9 cellular contexts compared by ENCODE assay signal in genomic region chr18:61606068-61606660, GRCh38.
A peak's percentile ranks its signal among the peaks of the same experiment; 100 is the strongest.
DNase-seq lines count a peak whose midpoint lies in the region; ATAC-seq and TF ChIP-seq lines count a peak whose summit lies in the region.
"Had no signal": no experiment of that assay in that cellular context is flagged by ENCODE, and none has a peak within 500 bp of the region (broad histone marks: within the 10 kb centered on the region; RNA-seq: fewer than 3 reads in every experiment).

No MANE protein-coding gene starts in this region.

- H3K4me3 ChIP-seq in SK-N-SH (ENCODE audit: low read depth in 2 of 2, low read length in 1 of 2) (peak overlapping the region in 1 of 2 experiments; percentile 40; a peak in 3 of 4 replicates), epithelial cell of proximal tubule (ENCODE audit: low read depth, low read length) (peak overlapping the region; percentile 22), vagina (peak overlapping the region; percentile 25 to 30)

- TF ChIP-seq CTCF in SK-N-SH (IDR thresholded peaks at IDR 0.05) (no peak), epithelial cell of proximal tubule (conservative IDR thresholded peaks at IDR 0.05; ENCODE audit: low read depth, low read length) (no peak), vagina (IDR thresholded peaks at IDR 0.05) (no peak)

- H3K79me2 ChIP-seq in SK-N-SH (ENCODE audit: insufficient read depth): peaks cover 31% of the 10 kb centered on the region; the same call in 1 of the 2 replicates

- H3K4me3 Mint-ChIP-seq in activated T-cell treated with anti-CD3 and anti-CD28 coated beads, Interleukin-2, amount 50 U/mL, for 24 hours: no peak overlapping the region
- H3K4me3 Mint-ChIP-seq in effector memory CD8-positive, alpha-beta T cell: no peak overlapping the region

- H3K9me3 Mint-ChIP-seq in activated T-cell treated with anti-CD3 and anti-CD28 coated beads, Interleukin-2, amount 50 U/mL, for 24 hours: no peaks in the 10 kb centered on the region
- no peaks in the 10 kb centered on the region for H3K9me3 Mint-ChIP-seq in effector memory CD8-positive, alpha-beta T cell

- WGBS in SK-N-SH (ENCODE audit: low lambda C conversion rate): 72% methylated on average over 16 of the region's 17 CpGs

- H3K27me3 ChIP-seq in SK-N-SH (ENCODE audit: insufficient read depth) (no peaks in the 10 kb centered on the region), vagina (no peaks in the 10 kb centered on the region)

- POLR2A ChIA-PET in SK-N-SH (lab: Yijun Ruan, JAX): interaction anchor here (1.1 kb wide), 1 partner anchor 10 kb away, joined by 3 read pairs; no protein-coding TSS in a partner anchor

- CTCF ChIA-PET in SK-N-SH (lab: Yijun Ruan, JAX): interaction anchor here (0.9 to 1.1 kb wide), 2 partner anchors 25 to 287 kb away, joined by 6 read pairs; partner anchors contain the start of gene RNF152

- no peaks in the 10 kb centered on the region for H4K20me1 ChIP-seq in SK-N-SH (ENCODE audit: insufficient read depth)

- H2AFZ ChIP-seq in SK-N-SH (ENCODE audit: low read depth): peak overlapping the region; percentile 33; the same call in 1 of the 2 replicates

- no peak for TF ChIP-seq POLR2A in vagina (IDR thresholded peaks at IDR 0.05)

- intact Hi-C loops in vagina (cut with DNase I): no loop called here

- no peaks in the 10 kb centered on the region for H3K9me2 ChIP-seq in SK-N-SH

- no peaks in the 10 kb centered on the region for H3K4me1 Mint-ChIP-seq in activated T-cell treated with anti-CD3 and anti-CD28 coated beads, Interleukin-2, amount 50 U/mL, for 24 hours (ENCODE audit: low read depth)
- no peaks in the 10 kb centered on the region for H3K4me1 Mint-ChIP-seq in effector memory CD8-positive, alpha-beta T cell (ENCODE audit: low read depth in 2 of 2)

- H3K36me3 ChIP-seq in SK-N-SH (replicated peaks in 1 of 2; ENCODE audit: control insufficient read depth in 1 of 2, insufficient read depth in 2 of 2, low read length in 1 of 2): no peaks in the 10 kb centered on the region
- H3K36me3 ChIP-seq in vagina: no peaks in the 10 kb centered on the region

- H3K4me2 ChIP-seq in SK-N-SH: peak overlapping the region; percentile 65

- no peaks in the 10 kb centered on the region for H3K9me3 ChIP-seq in SK-N-SH
- no peaks in the 10 kb centered on the region for H3K9me3 ChIP-seq in vagina

- H3K36me3 Mint-ChIP-seq in activated T-cell treated with anti-CD3 and anti-CD28 coated beads, Interleukin-2, amount 50 U/mL, for 24 hours (ENCODE audit: low read depth): no peaks in the 10 kb centered on the region
- H3K36me3 Mint-ChIP-seq in effector memory CD8-positive, alpha-beta T cell (ENCODE audit: insufficient read depth): no peaks in the 10 kb centered on the region

- H3K27ac ChIP-seq in SK-N-SH (ENCODE audit: low read depth in 2 of 2, low read length in 1 of 2): peak overlapping the region; percentile 68 to 92
- peak overlapping the region; percentile 45 for H3K27ac ChIP-seq in vagina

- no peak overlapping the region for H3K27ac Mint-ChIP-seq in activated T-cell treated with anti-CD3 and anti-CD28 coated beads, Interleukin-2, amount 50 U/mL, for 24 hours
- H3K27ac Mint-ChIP-seq in effector memory CD8-positive, alpha-beta T cell: no peak overlapping the region

- ATAC-seq in SK-N-SH treated with all-trans-retinoic acid at 6 μM for 48 hours (no peak), GM19397 (IDR thresholded peaks at IDR 0.05; ENCODE audit: unreplicated experiment) (no peak)
- ATAC-seq in effector memory CD8-positive, alpha-beta T cell (replicated peaks): no peak

- DNase-seq in SK-N-SH (no peak), epithelial cell of proximal tubule (ENCODE audit: low read depth) (no peak), medulla oblongata (ENCODE audit: extremely low spot score) (peak; percentile 16), vagina (ENCODE audit: extremely low spot score in 2 of 2) (no peak)
- DNase-seq in activated T-cell treated with anti-CD3 and anti-CD28 coated beads, Interleukin-2, amount 50 U/mL, for 24 hours: no peak
- no peak for DNase-seq in effector memory CD8-positive, alpha-beta T cell
- DNase-seq: NCI-H146 had no signal

- H3K9ac ChIP-seq in SK-N-SH: peak overlapping the region; percentile 55; the same call in 1 of the 2 replicates

- no peak for TF ChIP-seq EP300 in SK-N-SH (IDR thresholded peaks at IDR 0.05; ENCODE audit: borderline replicate concordance in 1 of 2, low read depth in 1 of 2, low read length in 1 of 2)

- H3F3A ChIP-seq in SK-N-SH (replicated peaks; ENCODE audit: insufficient read depth): peaks cover 40% of the 10 kb centered on the region

- peaks cover 7 to 54% of the 10 kb centered on the region in 2 experiments for H3K4me1 ChIP-seq in SK-N-SH (ENCODE audit: control insufficient read depth in 1 of 2, insufficient read depth in 2 of 2, low read depth in 1 of 2, low read length in 1 of 2)
- H3K4me1 ChIP-seq in vagina: peaks cover 20% of the 10 kb centered on the region

- H3K27me3 Mint-ChIP-seq in activated T-cell treated with anti-CD3 and anti-CD28 coated beads, Interleukin-2, amount 50 U/mL, for 24 hours: peaks cover 49% of the 10 kb centered on the region
- H3K27me3 Mint-ChIP-seq in effector memory CD8-positive, alpha-beta T cell: peaks cover 0 to 37% of the 10 kb centered on the region in 2 donors

- no peak for TF ChIP-seq RAD21 in SK-N-SH (IDR thresholded peaks at IDR 0.05; ENCODE audit: low read length)

TF ChIP-seq in SK-N-SH, 30 proteins besides CTCF, POLR2A, EP300 and RAD21 (continues in another document):
- TF ChIP-seq MXI1 (IDR thresholded peaks at IDR 0.05; ENCODE audit: low read depth, low read length) (no peak), GABPA (IDR thresholded peaks at IDR 0.05; ENCODE audit: low read depth) (no peak), ZBTB33 (IDR thresholded peaks at IDR 0.05; ENCODE audit: borderline replicate concordance, low read depth) (no peak), TCF12 (IDR thresholded peaks at IDR 0.05) (no peak), NRF1 (IDR thresholded peaks at IDR 0.05; ENCODE audit: low read depth, low read length) (no peak), JUND (IDR thresholded peaks at IDR 0.05) (no peak), TAF1 (IDR thresholded peaks at IDR 0.05; ENCODE audit: borderline replicate concordance, low read depth, low read length) (no peak), GATA2 (CRISPR knock-in tag; IDR thresholded peaks at IDR 0.05) (no peak)

TF ChIP-seq in SK-N-SH treated with all-trans-retinoic acid at 6 μM for 48 hours, 23 proteins besides CTCF, POLR2A, EP300 and RAD21:
- TF ChIP-seq ISL1 (CRISPR knock-in tag; IDR thresholded peaks at IDR 0.05): no peak
- TF ChIP-seq TOX (CRISPR knock-in tag; IDR thresholded peaks at IDR 0.05; ENCODE audit: borderline replicate concordance): no peak
- TF ChIP-seq OSR1 (CRISPR knock-in tag; IDR thresholded peaks at IDR 0.05): no peak
- no peak for TF ChIP-seq CSDC2 (CRISPR knock-in tag; IDR thresholded peaks at IDR 0.05)
- TF ChIP-seq RARB (CRISPR knock-in tag; IDR thresholded peaks at IDR 0.05): no peak
- no peak for TF ChIP-seq GLIS3 (CRISPR knock-in tag; IDR thresholded peaks at IDR 0.05)
- TF ChIP-seq TSHZ2 (CRISPR knock-in tag; IDR thresholded peaks at IDR 0.05): no peak
- TF ChIP-seq ZC3H10 (CRISPR knock-in tag; IDR thresholded peaks at IDR 0.05): no peak
- TF ChIP-seq TCF4 (CRISPR knock-in tag; IDR thresholded peaks at IDR 0.05; ENCODE audit: borderline replicate concordance): no peak
- no peak for TF ChIP-seq ESRRG (CRISPR knock-in tag; IDR thresholded peaks at IDR 0.05)
